ENCODE assay signal across 23 cellular contexts in the genomic region with DNA sequence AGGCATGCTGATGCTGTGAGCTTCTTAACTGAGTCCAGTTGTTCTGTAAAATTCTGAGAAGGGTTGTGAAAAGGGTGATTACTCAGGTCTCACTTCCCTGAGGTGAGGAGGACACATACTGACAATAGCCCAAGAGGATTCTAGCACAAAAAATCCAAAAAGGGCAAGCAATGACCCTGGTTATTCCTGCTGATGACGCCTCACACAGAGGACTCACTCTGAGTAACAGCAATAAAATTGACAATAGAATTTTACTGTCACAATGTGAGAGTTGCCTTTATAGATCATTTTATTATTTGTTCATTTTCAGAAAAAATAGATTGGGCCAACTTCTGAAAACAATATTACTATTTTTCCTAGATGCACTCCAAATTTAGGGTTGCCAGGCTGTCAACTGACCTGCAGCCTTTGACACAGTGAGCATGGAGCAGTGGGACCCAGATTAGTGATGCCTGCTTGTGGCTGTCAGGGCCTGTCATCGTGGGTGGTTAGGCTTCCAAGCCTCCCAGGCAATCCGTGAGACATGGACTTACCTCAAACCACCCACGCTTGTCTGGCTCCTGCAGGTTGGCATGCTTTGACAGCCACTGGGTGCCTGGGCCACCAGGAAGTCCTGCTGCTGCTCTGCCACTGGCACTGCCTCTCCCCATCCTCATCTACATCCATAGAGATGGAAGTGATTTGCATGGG.
DNase-seq lines count a peak whose midpoint lies in the region; ATAC-seq, FAIRE-seq and TF ChIP-seq lines count a peak whose summit lies in the region.
"Had no signal": no experiment of that assay in that cellular context is flagged by ENCODE, and none has a peak within 500 bp of the region (broad histone marks: within the 10 kb centered on the region; RNA-seq: fewer than 3 reads in every experiment).

No MANE protein-coding gene starts in this region.

- CTCF ChIA-PET in A549 (lab: Yijun Ruan, JAX), result interaction anchor here (0.7 to 1.6 kb wide), 5 partner anchors 8 to 573 kb away, joined by 3 to 6 read pairs (median 3); partner anchors contain the start of gene THBS1
- CTCF ChIA-PET in PC-3 (lab: Charles Lee), result no interaction called here
- CTCF ChIA-PET in MCF 10A (lab: Yijun Ruan, JAX), result interaction anchor here (0.6 to 2.3 kb wide), 6 partner anchors 11 to 396 kb away, joined by 3 to 12 read pairs (median 3); partner anchors contain the start of gene THBS1

- TF ChIP-seq CTCF in A549 (IDR thresholded peaks at IDR 0.05) (no peak), PC-3 (conservative IDR thresholded peaks at IDR 0.05; ENCODE audit: low read depth, low read length) (no peak), MCF 10A (IDR thresholded peaks at IDR 0.05; ENCODE audit: unreplicated experiment) (no peak), keratinocyte (optimal IDR thresholded peaks at IDR 0.05 in 1 of 3, IDR thresholded peaks at IDR 0.05 in 1 of 3, conservative IDR thresholded peaks at IDR 0.05 in 1 of 3; ENCODE audit: extremely low read depth in 1 of 3, insufficient read depth in 2 of 3, low read length in 3 of 3) (no peak)

- H4K20me1 ChIP-seq in PC-3 (ENCODE audit: low read length) (no peaks in the 10 kb centered on the region), keratinocyte (ENCODE audit: control insufficient read depth, extremely low read depth, insufficient read depth, low read length) (no peaks in the 10 kb centered on the region)

- H3K9ac ChIP-seq in PC-3 (ENCODE audit: low read length) (peak overlapping the region; percentile 75), keratinocyte (ENCODE audit: control insufficient read depth, extremely low read depth, insufficient read depth, low read length) (no peak overlapping the region)

- dilution Hi-C loops in keratinocyte (cut with MboI; ENCODE audit: extremely low pct_ligation_motif_present, low sequenced_read_pairs), result no loop called here

- no peak for DNase-seq in A549 (ENCODE audit: low read depth in 1 of 2, low spot score in 1 of 2)
- peak; percentile 94 for DNase-seq in PC-3
- DNase-seq in MCF 10A (ENCODE audit: unreplicated experiment), result peak; percentile 67
- DNase-seq in keratinocyte (ENCODE audit: low read depth, low spot score), result no peak
- no peak for DNase-seq in H4 (ENCODE audit: low spot score)
- no peak for DNase-seq in effector memory CD4-positive, alpha-beta T cell
- DNase-seq: DND-41; GDM1; KG1; NCI-H1417; NCI-H187; NCI-H2107; NCI-H510A; NCI-H748 treated with DMSO at 0.1 percent for 48 hours; NK-92 treated with Interleukin-12 subunit alpha and Interleukin-12 subunit beta, amount 100 ng/mL, for 24 hours; SJCRH30 had no signal

- H3K27ac ChIP-seq in A549, result peak overlapping the region; percentile 66 to 80; a peak in 4 of 6 replicates
- H3K27ac ChIP-seq in PC-3 (ENCODE audit: low read length), result peak overlapping the region; percentile 96
- no peak overlapping the region for H3K27ac ChIP-seq in keratinocyte (ENCODE audit: control insufficient read depth, insufficient read depth, low read length)
- H3K27ac ChIP-seq in effector memory CD4-positive, alpha-beta T cell (ENCODE audit: insufficient read depth, low read length, poor library complexity, severe bottlenecking), result no peak overlapping the region
- H3K27ac ChIP-seq: 22Rv1, SJCRH30 had no signal

- H3K36me3 ChIP-seq in PC-3 (ENCODE audit: low read depth, low read length), result no peaks in the 10 kb centered on the region
- H3K36me3 ChIP-seq in keratinocyte (ENCODE audit: control insufficient read depth in 2 of 2, extremely low read depth in 1 of 2, insufficient read depth in 2 of 2, low read length in 2 of 2), result peaks cover 0 to 2% of the 10 kb centered on the region in 2 experiments
- no peaks in the 10 kb centered on the region for H3K36me3 ChIP-seq in effector memory CD4-positive, alpha-beta T cell (ENCODE audit: control insufficient read depth, insufficient read depth, low read length)
- H3K36me3 ChIP-seq: SJCRH30 had no signal

- H3K4me1 ChIP-seq in A549, result peaks cover 48% of the 10 kb centered on the region
- H3K4me1 ChIP-seq in PC-3 (ENCODE audit: insufficient read depth, low read length), result peaks cover 71% of the 10 kb centered on the region
- peaks cover 51% of the 10 kb centered on the region for H3K4me1 ChIP-seq in keratinocyte (ENCODE audit: control insufficient read depth, extremely low read depth, insufficient read depth, low read length)
- H3K4me1 ChIP-seq in effector memory CD4-positive, alpha-beta T cell (ENCODE audit: control insufficient read depth, insufficient read depth, low read length, poor library complexity, severe bottlenecking), result no peaks in the 10 kb centered on the region

- BruUV-seq in PC-3 (replicated peaks; lab: Mats Ljungman, UMichigan) (no TSS peak), MCF 10A (replicated peaks; lab: Mats Ljungman, UMichigan) (no TSS peak)

- TF ChIP-seq EP300 in A549 (IDR thresholded peaks at IDR 0.05), result no peak

- no peak for TF ChIP-seq RAD21 in A549 (conservative IDR thresholded peaks at IDR 0.05 in 1 of 2, IDR thresholded peaks at IDR 0.05 in 1 of 2)

- H3F3A ChIP-seq in PC-3 (ENCODE audit: low read length, unreplicated experiment), result peaks cover 5% of the 10 kb centered on the region

- peaks cover 58% of the 10 kb centered on the region for H3K4me1 Mint-ChIP-seq in MCF 10A (ENCODE audit: insufficient read depth, unreplicated experiment)

- H3K9me1 ChIP-seq in keratinocyte (ENCODE audit: control insufficient read depth, extremely low read depth, insufficient read depth, low read length), result no peaks in the 10 kb centered on the region

- no peaks in the 10 kb centered on the region for H3K9me2 ChIP-seq in PC-3 (replicated peaks; ENCODE audit: low read length)

- H3K4me3 Mint-ChIP-seq in MCF 10A (ENCODE audit: unreplicated experiment), result no peak overlapping the region
- H3K4me3 Mint-ChIP-seq: CD14-positive monocyte, GM23338 had no signal

- no peak overlapping the region for H3K27ac Mint-ChIP-seq in MCF 10A (ENCODE audit: low read depth, unreplicated experiment)
- H3K27ac Mint-ChIP-seq: GM23338 had no signal

- no peak overlapping the region for H3K4me2 ChIP-seq in A549
- peak overlapping the region; percentile 40 for H3K4me2 ChIP-seq in PC-3 (ENCODE audit: low read length)
- no peak overlapping the region for H3K4me2 ChIP-seq in keratinocyte (ENCODE audit: control insufficient read depth, extremely low read depth, insufficient read depth, low read depth, low read length)
- H3K4me2 ChIP-seq: GM23338 had no signal

- H3K27me3 ChIP-seq in PC-3 (ENCODE audit: low read length), result no peaks in the 10 kb centered on the region
- no peaks in the 10 kb centered on the region for H3K27me3 ChIP-seq in keratinocyte (ENCODE audit: control insufficient read depth, extremely low read depth, insufficient read depth, low read length)
- no peaks in the 10 kb centered on the region for H3K27me3 ChIP-seq in effector memory CD4-positive, alpha-beta T cell (replicated peaks; ENCODE audit: control insufficient read depth, insufficient read depth, low read length, poor library complexity, severe bottlenecking)
- H3K27me3 ChIP-seq: SJCRH30 had no signal

- FAIRE-seq in A549 (lab: Jason Lieb, UNC) (no peak), keratinocyte (lab: Jason Lieb, UNC) (peak; percentile 72)
- FAIRE-seq: HepG2 had no signal

- ATAC-seq in A549 (no peak), PC-3 (peak; percentile 76), HG03439 (IDR thresholded peaks at IDR 0.05; ENCODE audit: unreplicated experiment) (no peak), HG02571 (IDR thresholded peaks at IDR 0.05; ENCODE audit: unreplicated experiment) (no peak)
- ATAC-seq: GM23338, HCT116, HepG2 had no signal

- no peak overlapping the region for H2AFZ ChIP-seq in PC-3 (ENCODE audit: low read length)
- H2AFZ ChIP-seq in keratinocyte (ENCODE audit: control insufficient read depth, low read length), result no peak overlapping the region
- H2AFZ ChIP-seq: GM23338 had no signal

- H3K79me2 ChIP-seq in PC-3 (ENCODE audit: low read length), result no peaks in the 10 kb centered on the region
- H3K79me2 ChIP-seq in keratinocyte (ENCODE audit: control insufficient read depth, insufficient read depth, low read length), result no peaks in the 10 kb centered on the region

- peaks cover 12% of the 10 kb centered on the region for H3K9me3 ChIP-seq in A549
- no peaks in the 10 kb centered on the region for H3K9me3 ChIP-seq in PC-3 (ENCODE audit: low read length)
- no peaks in the 10 kb centered on the region for H3K9me3 ChIP-seq in keratinocyte (ENCODE audit: control insufficient read depth, low read depth, low read length)
- H3K9me3 ChIP-seq in effector memory CD4-positive, alpha-beta T cell (ENCODE audit: control insufficient read depth, low read length), result no peaks in the 10 kb centered on the region
- H3K9me3 ChIP-seq: SJCRH30 had no signal

- TF ChIP-seq POLR2A in A549 (IDR thresholded peaks at IDR 0.05; ENCODE audit: low read length), result no peak

- intact Hi-C loops in PC-3 (cut with micrococcal nuclease) (loop anchor here (2.0 kb wide), 2 partner anchors 18 to 90 kb away; no protein-coding TSS in a partner anchor), MCF 10A (cut with micrococcal nuclease) (no loop called here)

- H3K9me3 Mint-ChIP-seq in MCF 10A (ENCODE audit: unreplicated experiment), result no peaks in the 10 kb centered on the region
- H3K9me3 Mint-ChIP-seq: GM23338 had no signal

- no peaks in the 10 kb centered on the region for H3K27me3 Mint-ChIP-seq in MCF 10A (ENCODE audit: insufficient read depth, unreplicated experiment)

- no peaks in the 10 kb centered on the region for H3K36me3 Mint-ChIP-seq in MCF 10A (ENCODE audit: insufficient read depth, unreplicated experiment)
- H3K36me3 Mint-ChIP-seq: CD14-positive monocyte had no signal

- POLR2A ChIA-PET in A549 (lab: Yijun Ruan, JAX), result no interaction called here
- POLR2A ChIA-PET in PC-3 (lab: Charles Lee; ENCODE audit: unreplicated experiment), result no interaction called here
- POLR2A ChIA-PET in MCF 10A (lab: Yijun Ruan, JAX), result interaction anchor here (1.7 to 3.4 kb wide), 2 partner anchors 12 to 396 kb away, joined by 11 to 27 read pairs; partner anchors contain the start of gene THBS1

- no peak overlapping the region for H3K4me3 ChIP-seq in A549
- H3K4me3 ChIP-seq in PC-3 (ENCODE audit: low read length), result no peak overlapping the region
- H3K4me3 ChIP-seq in keratinocyte (ENCODE audit: control insufficient read depth in 2 of 3, extremely low read depth in 1 of 3, insufficient read depth in 2 of 3, low read depth in 1 of 3, low read length in 3 of 3), result no peak overlapping the region
- H3K4me3 ChIP-seq in effector memory CD4-positive, alpha-beta T cell (ENCODE audit: insufficient read depth, low read depth, low read length, poor library complexity, severe bottlenecking), result no peak overlapping the region
- H3K4me3 ChIP-seq: GM23338, SJCRH30 had no signal

- WGBS in A549 (ENCODE audit: missing lambda C conversion rate), result 81% methylated on average over 4 of the region's 4 CpGs

TF ChIP-seq in A549, 52 proteins besides CTCF, POLR2A, EP300 and RAD21:
- TF ChIP-seq PHF8 (IDR thresholded peaks at IDR 0.05; ENCODE audit: borderline replicate concordance, low read depth), result no peak
- TF ChIP-seq ATOH8 (CRISPR knock-in tag; IDR thresholded peaks at IDR 0.05; ENCODE audit: low read depth), result no peak

Comparison
In these comparisons a context has a peak if more than half of its experiments do, and no peak if none do; other contexts are left out.
1. DNase-seq: peak in PC-3 (single experiment) and MCF 10A (single experiment); none in A549 (0 of 2), keratinocyte (single experiment), H4 (single experiment) and effector memory CD4-positive, alpha-beta T cell (0 of 3).
2. H3K27ac ChIP-seq: peak in A549 (2 of 2) and PC-3 (single experiment); none in keratinocyte (single experiment) and effector memory CD4-positive, alpha-beta T cell (single experiment).